ENCODE assay signal across 27 cellular contexts in the genomic region with DNA sequence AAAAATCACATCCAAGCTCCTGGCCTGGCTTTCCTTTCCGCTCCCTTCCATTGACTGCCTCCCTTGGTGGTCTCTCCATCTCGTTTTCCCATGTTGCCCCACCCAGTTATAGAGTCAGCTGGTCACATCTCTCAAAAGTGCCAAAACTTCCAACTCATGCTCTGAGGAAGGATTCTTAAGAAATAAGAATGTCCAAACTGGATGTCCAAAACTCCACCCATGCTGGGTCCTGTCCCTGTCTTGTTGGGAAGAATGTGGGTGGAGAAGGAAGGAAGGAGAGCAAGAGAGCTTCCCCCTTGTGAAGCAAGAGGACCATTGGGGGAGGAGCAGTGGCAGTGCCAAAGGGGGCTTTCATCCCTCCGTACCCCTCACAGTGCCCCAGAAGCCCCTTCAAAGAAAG. TPM values are rescaled to one million over a fixed set of nuclear protein-coding genes. Genes with fewer than 3 reads are reported as not detected.
DNase-seq lines count a peak whose midpoint lies in the region; ATAC-seq and TF ChIP-seq lines count a peak whose summit lies in the region.
"Had no signal": no experiment of that assay in that cellular context is flagged by ENCODE, and none has a peak within 500 bp of the region (broad histone marks: within the 10 kb centered on the region; RNA-seq: fewer than 3 reads in every experiment).

No MANE protein-coding gene starts in this region.

- CTCF ChIA-PET in Panc1 (lab: Charles Lee): no interaction called here

- H3K27ac ChIP-seq in Panc1 (ENCODE audit: low read length) (peak overlapping the region; percentile 17; the same call in 1 of the 2 replicates), gastroesophageal sphincter (no peak overlapping the region), left lung (no peak overlapping the region)
- H3K27ac ChIP-seq: SJSA1 had no signal

- peak; percentile 14 for DNase-seq in activated effector memory CD4-positive, alpha-beta T cell treated with anti-CD3 and anti-CD28 coated beads, Interleukin-2, amount 50 U/mL, for 16 hours
- DNase-seq in activated effector memory CD4-positive, alpha-beta T cell treated with Interleukin-2 at 50 U/mL for 16 hours: no peak
- DNase-seq in Panc1 (ENCODE audit: low read depth, low spot score) (no peak), sciatic nerve (ENCODE audit: low spot score) (peak; percentile 9), left lung (no peak)
- DNase-seq in activated T-helper 1 cell treated with anti-CD3 and anti-CD28 coated beads, Interleukin-12 subunit alpha, Interleukin-12 subunit beta, Interleukin-2, Interleukin-4 antibody, amounts not matched to agents 30 ng/mL and 10 ng/mL and 1 ng/mL, durations not matched to agents 14 hours and 24 hours and 36 hours (ENCODE audit: low spot score): no peak
- DNase-seq: 8988T; ACHN; Calu3; DMS79 treated with DMSO at 0.1 percent for 48 hours; GF-D8; Karpas-422; NCI-H1092 treated with DMSO at 0.1 percent for 48 hours; NCI-H1436 treated with DMSO at 0.1 percent for 48 hours; NCI-H187 treated with DMSO at 0.1 percent for 48 hours; NCI-H446 treated with DMSO at 0.1 percent for 48 hours; NCI-H526; NCI-H82; NK-92 treated with Interleukin-12 subunit alpha and Interleukin-12 subunit beta, amount 100 ng/mL, for 24 hours; PC-3 had no signal

- in situ Hi-C loops in Panc1 (cut with HindIII; ENCODE audit: low pct_unique_long_range_greater_than_20kb, low sequenced_read_pairs): no loop called here

- no peak overlapping the region for H3K4me3 ChIP-seq in Panc1 (ENCODE audit: low read depth in 2 of 2, low read length in 2 of 2)
- H3K4me3 ChIP-seq in gastroesophageal sphincter: no peak overlapping the region
- H3K4me3 ChIP-seq in left lung: no peak overlapping the region
- H3K4me3 ChIP-seq: GM23338, HAP-1, SJSA1 had no signal

- no peak overlapping the region for H3K4me3 Mint-ChIP-seq in activated T-helper 1 cell treated with anti-CD3 and anti-CD28 coated beads, Interleukin-12 subunit alpha, Interleukin-12 subunit beta, Interleukin-2, Interleukin-4 antibody, amounts not matched to agents 30 ng/mL and 10 ng/mL and 1 ng/mL, durations not matched to agents 14 hours and 24 hours and 36 hours
- H3K4me3 Mint-ChIP-seq: GM23338 had no signal

- TF ChIP-seq CTCF in Panc1 (IDR thresholded peaks at IDR 0.05) (no peak), gastroesophageal sphincter (IDR thresholded peaks at IDR 0.05) (no peak), left lung (IDR thresholded peaks at IDR 0.05) (no peak)

- 81 to 83% methylated on average over 3 of the region's 3 CpGs for WGBS in gastroesophageal sphincter (ENCODE audit: low coverage in 1 of 2), 2 donors

- no peak for TF ChIP-seq EP300 in gastroesophageal sphincter (IDR thresholded peaks at IDR 0.05)

- H3K9me3 ChIP-seq in Panc1 (ENCODE audit: control insufficient read depth, insufficient read depth, low read depth, low read length): no peaks in the 10 kb centered on the region
- H3K9me3 ChIP-seq in gastroesophageal sphincter: no peaks in the 10 kb centered on the region
- H3K9me3 ChIP-seq in left lung: no peaks in the 10 kb centered on the region
- H3K9me3 ChIP-seq: HAP-1, SJSA1 had no signal

- intact Hi-C loops in Panc1 (cut with micrococcal nuclease; ENCODE audit: unreplicated experiment) (no loop called here), sciatic nerve (cut with DNase I) (no loop called here), left lung (cut with DNase I) (no loop called here)
- intact Hi-C loops in activated T-helper 1 cell treated with anti-CD3 and anti-CD28 coated beads, Interleukin-12 subunit alpha, Interleukin-12 subunit beta, Interleukin-2, Interleukin-4 antibody, amounts not matched to agents 30 ng/mL and 10 ng/mL and 1 ng/mL, durations not matched to agents 14 hours and 24 hours and 36 hours (cut with micrococcal nuclease): no loop called here

- peaks cover 8% of the 10 kb centered on the region for H3K4me1 ChIP-seq in Panc1 (ENCODE audit: control insufficient read depth, insufficient read depth, low read length)
- H3K4me1 ChIP-seq in gastroesophageal sphincter: peaks cover 0 to 8% (median 0%) of the 10 kb centered on the region in 3 donors
- no peaks in the 10 kb centered on the region for H3K4me1 ChIP-seq in left lung
- H3K4me1 ChIP-seq: HAP-1 had no signal

- peaks cover 16% of the 10 kb centered on the region for H3K27me3 Mint-ChIP-seq in activated T-helper 1 cell treated with anti-CD3 and anti-CD28 coated beads, Interleukin-12 subunit alpha, Interleukin-12 subunit beta, Interleukin-2, Interleukin-4 antibody, amounts not matched to agents 30 ng/mL and 10 ng/mL and 1 ng/mL, durations not matched to agents 14 hours and 24 hours and 36 hours (ENCODE audit: insufficient read depth)

- POLR2A ChIA-PET in Panc1 (lab: Charles Lee): no interaction called here

- BruUV-seq in Panc1 (replicated peaks; lab: Mats Ljungman, UMichigan): no TSS peak

- H3K36me3 ChIP-seq in Panc1 (ENCODE audit: control insufficient read depth, insufficient read depth, low read length): no peaks in the 10 kb centered on the region
- no peaks in the 10 kb centered on the region for H3K36me3 ChIP-seq in gastroesophageal sphincter
- H3K36me3 ChIP-seq in left lung: no peaks in the 10 kb centered on the region
- H3K36me3 ChIP-seq: HAP-1, SJSA1 had no signal

- peaks cover 9% of the 10 kb centered on the region for H3K4me1 Mint-ChIP-seq in activated T-helper 1 cell treated with anti-CD3 and anti-CD28 coated beads, Interleukin-12 subunit alpha, Interleukin-12 subunit beta, Interleukin-2, Interleukin-4 antibody, amounts not matched to agents 30 ng/mL and 10 ng/mL and 1 ng/mL, durations not matched to agents 14 hours and 24 hours and 36 hours (ENCODE audit: low read depth)

- H3K36me3 Mint-ChIP-seq in activated T-helper 1 cell treated with anti-CD3 and anti-CD28 coated beads, Interleukin-12 subunit alpha, Interleukin-12 subunit beta, Interleukin-2, Interleukin-4 antibody, amounts not matched to agents 30 ng/mL and 10 ng/mL and 1 ng/mL, durations not matched to agents 14 hours and 24 hours and 36 hours (ENCODE audit: low read depth): no peaks in the 10 kb centered on the region

- H3K9me3 Mint-ChIP-seq in activated T-helper 1 cell treated with anti-CD3 and anti-CD28 coated beads, Interleukin-12 subunit alpha, Interleukin-12 subunit beta, Interleukin-2, Interleukin-4 antibody, amounts not matched to agents 30 ng/mL and 10 ng/mL and 1 ng/mL, durations not matched to agents 14 hours and 24 hours and 36 hours: peaks cover 11% of the 10 kb centered on the region
- H3K9me3 Mint-ChIP-seq: GM23338 had no signal

- H3K27ac Mint-ChIP-seq in activated T-helper 1 cell treated with anti-CD3 and anti-CD28 coated beads, Interleukin-12 subunit alpha, Interleukin-12 subunit beta, Interleukin-2, Interleukin-4 antibody, amounts not matched to agents 30 ng/mL and 10 ng/mL and 1 ng/mL, durations not matched to agents 14 hours and 24 hours and 36 hours: no peak overlapping the region
- H3K27ac Mint-ChIP-seq: GM23338 had no signal

- H3K27me3 ChIP-seq in Panc1 (ENCODE audit: control insufficient read depth, insufficient read depth, low read length) (no peaks in the 10 kb centered on the region), gastroesophageal sphincter (no peaks in the 10 kb centered on the region), left lung (no peaks in the 10 kb centered on the region)

- ATAC-seq in Panc1: no peak
- ATAC-seq in gastroesophageal sphincter: peak; percentile 65
- peak; percentile 22 for ATAC-seq in sciatic nerve
- no peak for ATAC-seq in HG02938 (IDR thresholded peaks at IDR 0.05; ENCODE audit: unreplicated experiment)
- no peak for ATAC-seq in left lung
- ATAC-seq: GM23338, HepG2, PC-3, Right ventricle myocardium inferior had no signal

- TF ChIP-seq POLR2A in gastroesophageal sphincter (IDR thresholded peaks at IDR 0.05): no peak

RNA-seq across cellular contexts. Expression of a gene that starts 44.6 kb away (rescaled TPM):
- total RNA-seq in Panc1 (2021; ENCODE audit: unreplicated experiment): 80.8 TPM
- polyA plus RNA-seq in Panc1 (2012; ENCODE audit: insufficient read length): 60.3 TPM
- total RNA-seq in gastroesophageal sphincter: 10 to 100 TPM in 3 of 4 donors, 1 to 10 TPM in 1; 8.5 to 17.5 (median 13.5) TPM
- 19.1 TPM for total RNA-seq in sciatic nerve
- 64.4 and 64.7 TPM in 2 replicates for total RNA-seq in activated T-helper 1 cell treated with anti-CD3 and anti-CD28 coated beads, Interleukin-12 subunit alpha, Interleukin-12 subunit beta, Interleukin-2, Interleukin-4 antibody, amounts not matched to agents 30 ng/mL and 10 ng/mL and 1 ng/mL, durations not matched to agents 14 hours and 24 hours and 36 hours
- 10 to 100 TPM; 11.3 to 13.1 TPM for total RNA-seq in left lung

Comparison
In these comparisons a context has a peak if more than half of its experiments do, and no peak if none do; other contexts are left out.
1. DNase-seq: peak in activated effector memory CD4-positive, alpha-beta T cell treated with anti-CD3 and anti-CD28 coated beads, Interleukin-2, amount 50 U/mL, for 16 hours (single experiment) and sciatic nerve (single experiment); none in activated effector memory CD4-positive, alpha-beta T cell treated with Interleukin-2 at 50 U/mL for 16 hours (single experiment), Panc1 (single experiment), activated T-helper 1 cell treated with anti-CD3 and anti-CD28 coated beads, Interleukin-12 subunit alpha, Interleukin-12 subunit beta, Interleukin-2, Interleukin-4 antibody, amounts not matched to agents 30 ng/mL and 10 ng/mL and 1 ng/mL, durations not matched to agents 14 hours and 24 hours and 36 hours (single experiment) and left lung (0 of 2).
2. ATAC-seq: peak in gastroesophageal sphincter (single experiment) and sciatic nerve (single experiment); none in Panc1 (single experiment), HG02938 (single experiment) and left lung (single experiment).